Comparison of ENCODE assay signal across 31 cellular contexts in genomic region chr10:22329150-22329549, GRCh38. TPM values are rescaled to one million over a fixed set of nuclear protein-coding genes. Genes with fewer than 3 reads are reported as not detected.
"Had no signal": no experiment of that assay in that cellular context is flagged by ENCODE, and none has a peak within 500 bp of the region (broad histone marks: within the 10 kb centered on the region; RNA-seq: fewer than 3 reads in every experiment).

No MANE protein-coding gene starts in this region.

- H3K4me1 ChIP-seq: uterus had no signal

- DNase-seq: hypothalamus; immature natural killer cell; kidney; left ventricle myocardium inferior; mesendoderm; naive B cell; natural killer cell; nephron progenitor cell; occipital lobe; ovary; right lobe of liver; stimulated activated CD4-positive, alpha-beta T cell treated with anti-CD3 and anti-CD28 coated beads, Interleukin-1b, Interleukin-23, amount 100 ng/mL, for 48 hours; stimulated activated CD4-positive, alpha-beta T cell treated with anti-CD3 and anti-CD28 coated beads, Interleukin-2, amount 100 ng/mL, for 48 hours; stimulated activated CD4-positive, alpha-beta T cell treated with anti-CD3 and anti-CD28 coated beads, Interleukin-4, amount 100 ng/mL, for 4 hours; stimulated activated CD8-positive, alpha-beta memory T cell treated with anti-CD3 and anti-CD28 coated beads, Interleukin-4, amount 100 ng/mL, for 48 hours; stimulated activated naive CD4-positive, alpha-beta T cell treated with Interleukin-2 at 50 U/mL for 16 hours; stimulated activated naive CD8-positive, alpha-beta T cell treated with anti-CD3 and anti-CD28 coated beads, Interleukin-15, amount 100 ng/mL, for 72 hours; substantia nigra; uterus had no signal

- H2AFZ ChIP-seq: neural progenitor cell had no signal

- H3K27me3 Mint-ChIP-seq: naive B cell; stimulated activated memory B cell treated with anti-CD40 and anti-IgM and Interleukin-4, amounts not matched to agents 10 μg/mL and 1 μg/mL and 100 μg/mL, for 72 hours had no signal

- H3K4me3 Mint-ChIP-seq: immature natural killer cell; mesothelial cell of epicardium; naive B cell; natural killer cell; nephron progenitor cell; neural progenitor cell; stimulated activated memory B cell treated with anti-CD40 and anti-IgM and Interleukin-4, amounts not matched to agents 10 μg/mL and 1 μg/mL and 100 μg/mL, for 72 hours; stimulated activated naive CD8-positive, alpha-beta T cell treated with anti-CD3 and anti-CD28 coated beads, Interleukin-15, amount 100 ng/mL, for 72 hours; type B pancreatic cell had no signal

- H3K27me3 ChIP-seq: ovary, right lobe of liver had no signal

- H3K9ac ChIP-seq: neural progenitor cell had no signal

- H3K27ac Mint-ChIP-seq: immature natural killer cell; mesothelial cell of epicardium; natural killer cell; nephron progenitor cell; neural progenitor cell; progenitor cell of endocrine pancreas; stimulated activated memory B cell treated with anti-CD40 and anti-IgM and Interleukin-4, amounts not matched to agents 10 μg/mL and 1 μg/mL and 100 μg/mL, for 72 hours; stimulated activated naive CD8-positive, alpha-beta T cell treated with anti-CD3 and anti-CD28 coated beads, Interleukin-15, amount 100 ng/mL, for 72 hours; type B pancreatic cell had no signal

- H3K4me3 ChIP-seq: left ventricle myocardium inferior, lung, neural progenitor cell, ovary, right atrium auricular region, right lobe of liver, smooth muscle cell, tibial nerve, uterus had no signal

- ATAC-seq: natural killer cell; right lobe of liver; stimulated activated memory B cell treated with anti-CD40 and anti-IgM and Interleukin-4, amounts not matched to agents 10 μg/mL and 1 μg/mL and 100 μg/mL, for 72 hours; stimulated activated naive CD8-positive, alpha-beta T cell treated with anti-CD3 and anti-CD28 coated beads, Interleukin-15, amount 100 ng/mL, for 72 hours had no signal

- H3K27ac ChIP-seq: left ventricle myocardium inferior, neural progenitor cell, neutrophil, ovary, right atrium auricular region, right lobe of liver, tibial nerve, uterus had no signal

- H3K9me3 Mint-ChIP-seq: mesothelial cell of epicardium, type B pancreatic cell had no signal

- H3K9me3 ChIP-seq: left ventricle myocardium inferior, neutrophil, ovary, right atrium auricular region, right lobe of liver, uterus had no signal

- H3K4me2 ChIP-seq: neural progenitor cell, smooth muscle cell had no signal

- H3K36me3 ChIP-seq: neural progenitor cell, neutrophil, ovary, uterus had no signal

RNA-seq across cellular contexts. Expression of gene SPAG6, which starts 16.1 kb away (rescaled TPM):
- total RNA-seq: left ventricle myocardium inferior, mononuclear cell, pulmonary artery endothelial cell, right atrium auricular region, right lobe of liver, smooth muscle cell, tibial nerve had no signal
